28 cellular contexts compared by ENCODE assay signal in genomic region chr3:107666853-107667252, GRCh38.
"Had no signal": no experiment of that assay in that cellular context is flagged by ENCODE, and none has a peak within 500 bp of the region (broad histone marks: within the 10 kb centered on the region; RNA-seq: fewer than 3 reads in every experiment).

No MANE protein-coding gene starts in this region.

- H3K27me3 ChIP-seq: breast epithelium, cardiac muscle cell, colonic mucosa had no signal

- H3K9me3 ChIP-seq: breast epithelium, colonic mucosa had no signal

- ATAC-seq: activated CD8-positive, alpha-beta T cell treated with anti-CD3 and anti-CD28 coated beads for 36 hours; activated T-cell treated with anti-CD3 and anti-CD28 coated beads, Interleukin-2, amount 50 U/mL, for 4 hours; activated T-helper 17 cell treated with anti-CD3 and anti-CD28 coated beads, Interleukin-2, amount 50 U/mL, for 72 hours had no signal

- H3K36me3 ChIP-seq: breast epithelium, cardiac muscle cell, colonic mucosa had no signal

- H3K4me3 ChIP-seq: breast epithelium, cardiac muscle cell, colonic mucosa had no signal

- H3K4me3 Mint-ChIP-seq: activated CD4-positive, alpha-beta T cell treated with anti-CD3 and anti-CD28 coated beads, Interleukin-2, amount 10 ng/mL, durations not matched to agents 7 days and 5 days; activated CD8-positive, alpha-beta T cell treated with anti-CD3 and anti-CD28 coated beads for 36 hours; activated naive CD8-positive, alpha-beta T cell; activated T-cell treated with anti-CD3 and anti-CD28 coated beads, Interleukin-2, amount 50 U/mL, for 4 hours; activated T-helper 17 cell treated with anti-CD3 and anti-CD28 coated beads, Interleukin-2, amount 50 U/mL, for 72 hours; brain had no signal

- FAIRE-seq: endothelial cell of umbilical vein had no signal

- H3K27ac Mint-ChIP-seq: activated CD4-positive, alpha-beta T cell treated with anti-CD3 and anti-CD28 coated beads, Interleukin-2, amount 10 ng/mL, durations not matched to agents 7 days and 5 days; activated CD8-positive, alpha-beta T cell treated with anti-CD3 and anti-CD28 coated beads for 36 hours; activated naive CD8-positive, alpha-beta T cell; activated T-helper 17 cell treated with anti-CD3 and anti-CD28 coated beads, Interleukin-2, amount 50 U/mL, for 72 hours; brain had no signal

- H3K27ac ChIP-seq: breast epithelium, cardiac muscle cell, colonic mucosa, epithelial cell of prostate had no signal

- H3K9me3 Mint-ChIP-seq: activated CD4-positive, alpha-beta T cell treated with anti-CD3 and anti-CD28 coated beads, Interleukin-2, amount 10 ng/mL, durations not matched to agents 7 days and 5 days; activated CD8-positive, alpha-beta T cell treated with anti-CD3 and anti-CD28 coated beads for 36 hours; activated T-cell treated with anti-CD3 and anti-CD28 coated beads, Interleukin-2, amount 50 U/mL, for 4 hours; activated T-helper 17 cell treated with anti-CD3 and anti-CD28 coated beads, Interleukin-2, amount 50 U/mL, for 72 hours; brain had no signal

- H3K36me3 Mint-ChIP-seq: brain had no signal

- DNase-seq: activated CD4-positive, alpha-beta T cell treated with anti-CD3 and anti-CD28 coated beads for 4 hours; activated CD4-positive, alpha-beta T cell treated with anti-CD3 and anti-CD28 coated beads, Interleukin-2, amount 10 ng/mL, durations not matched to agents 7 days and 5 days; activated CD4-positive, alpha-beta T cell treated with anti-CD3 and anti-CD28 coated beads, Interleukin-2, amount 50 U/mL, for 4 hours; activated CD4-positive, CD25-positive, alpha-beta regulatory T cell; activated CD4-positive, CD25-positive, alpha-beta regulatory T cell treated with anti-CD3 and anti-CD28 coated beads, Interleukin-2, amount 50 U/mL, for 72 hours; activated CD8-positive, alpha-beta memory T cell treated with anti-CD3 and anti-CD28 coated beads for 24 hours; activated CD8-positive, alpha-beta T cell treated with anti-CD3 and anti-CD28 coated beads for 36 hours; activated effector memory CD4-positive, alpha-beta T cell treated with Interleukin-2 at 50 U/mL for 16 hours; activated gamma-delta T cell treated with Interleukin-2 at 50 U/mL for 16 hours; activated naive CD4-positive, alpha-beta T cell treated with anti-CD3 and anti-CD28 coated beads, Interleukin-2, amount 50 U/mL, for 16 hours; activated naive CD4-positive, alpha-beta T cell treated with Interleukin-2 at 50 U/mL for 16 hours; activated T-cell treated with anti-CD3 and anti-CD28 coated beads, Interleukin-2, amount 50 U/mL, for 4 hours; amygdala; aorta; central memory CD4-positive, alpha-beta T cell; cerebellar nuclear complex; colonic mucosa; effector CD8-positive, alpha-beta T cell; foreskin fibroblast; head of caudate nucleus; T-helper 2 cell had no signal

- H3K27me3 Mint-ChIP-seq: activated CD4-positive, alpha-beta T cell treated with anti-CD3 and anti-CD28 coated beads, Interleukin-2, amount 10 ng/mL, durations not matched to agents 7 days and 5 days; activated CD8-positive, alpha-beta T cell treated with anti-CD3 and anti-CD28 coated beads for 36 hours; activated naive CD8-positive, alpha-beta T cell; activated T-helper 17 cell treated with anti-CD3 and anti-CD28 coated beads, Interleukin-2, amount 50 U/mL, for 72 hours; brain had no signal

- H3K4me1 ChIP-seq: breast epithelium, colonic mucosa had no signal
